ENCODE assay signal across 8 cellular contexts in genomic region chr17:42531455-42532354, GRCh38. TPM values are rescaled to one million over a fixed set of nuclear protein-coding genes. Genes with fewer than 3 reads are reported as not detected.
DNase-seq lines count a peak whose midpoint lies in the region; ATAC-seq, FAIRE-seq and TF ChIP-seq lines count a peak whose summit lies in the region.

No MANE protein-coding gene starts in this region.

- peak overlapping the region; percentile 61 for H3K4me3 Mint-ChIP-seq in progenitor cell of endocrine pancreas (ENCODE audit: low read depth)

- H3K36me3 ChIP-seq in adrenal gland (replicated peaks in 1 of 2), result no peaks in the 10 kb centered on the region

- no peaks in the 10 kb centered on the region for H3K36me3 Mint-ChIP-seq in progenitor cell of endocrine pancreas (ENCODE audit: insufficient read depth)

- peak overlapping the region in 4 of 5 donors; percentile 69 to 95 (median 75) for H3K27ac ChIP-seq in adrenal gland

- no peaks in the 10 kb centered on the region for H3K9me3 ChIP-seq in adrenal gland (replicated peaks in 1 of 3)

- no peaks in the 10 kb centered on the region for H3K27me3 ChIP-seq in adrenal gland

- WGBS in adrenal gland, 4 donors, result 11 to 28% (median 21%) methylated on average over 15 to 60 of the region's 60 CpGs

- TF ChIP-seq CTCF in D721Med (IDR thresholded peaks at IDR 0.05; ENCODE audit: insufficient read depth, missing control alignments) (peak; percentile 25), adrenal gland (IDR thresholded peaks at IDR 0.05) (peak in 4 of 6 experiments; percentile 48 to 70 (median 60)), progenitor cell of endocrine pancreas (IDR thresholded peaks at IDR 0.05; ENCODE audit: unreplicated experiment) (peak; percentile 54)

- no peaks in the 10 kb centered on the region for H3K9me3 Mint-ChIP-seq in progenitor cell of endocrine pancreas (ENCODE audit: low read depth)

- ATAC-seq in left ventricle myocardium superior (peak; percentile 44), GM21447 (IDR thresholded peaks at IDR 0.05; ENCODE audit: unreplicated experiment) (no peak)

- H3K4me1 ChIP-seq in adrenal gland (replicated peaks in 1 of 2), result peaks cover 10 to 27% of the 10 kb centered on the region in 2 donors

- no peak for DNase-seq in D721Med (ENCODE audit: insufficient read length, low spot score)
- peak; percentile 61 for DNase-seq in HuH-7 (ENCODE audit: low spot score)
- peak; percentile 64 for DNase-seq in SK-N-DZ (ENCODE audit: low spot score)
- peak in 6 of 7 donors; percentile 64 to 85 (median 75) for DNase-seq in adrenal gland
- DNase-seq in left ventricle myocardium superior, result peak; percentile 86
- peak; percentile 42 for DNase-seq in progenitor cell of endocrine pancreas (ENCODE audit: low spot score, unreplicated experiment)
- no peak for DNase-seq in cortex of kidney (lab: John Stamatoyannopoulos, UW)

- H3K4me3 ChIP-seq in adrenal gland, result peak overlapping the region in 2 of 4 donors; percentile 24 to 63

- no peak for FAIRE-seq in D721Med (lab: Jason Lieb, UNC)

- peak; percentile 21 to 66 for TF ChIP-seq POLR2A in adrenal gland (IDR thresholded peaks at IDR 0.05)

- H3K27ac Mint-ChIP-seq in progenitor cell of endocrine pancreas, result peak overlapping the region; percentile 93

- H3K4me1 Mint-ChIP-seq in progenitor cell of endocrine pancreas (ENCODE audit: low read depth), result peaks cover 28% of the 10 kb centered on the region

- peaks cover 6% of the 10 kb centered on the region for H3K27me3 Mint-ChIP-seq in progenitor cell of endocrine pancreas

- intact Hi-C loops in adrenal gland (cut with DNase I) (no loop called here), left ventricle myocardium superior (cut with micrococcal nuclease) (no loop called here)

RNA-seq across cellular contexts. Expression of gene NAGLU, which starts 4.3 kb away (rescaled TPM):
- polyA plus RNA-seq in SK-N-DZ (2014; cell fraction: cytosol; rRNA removed), result 44.3 and 63.8 TPM in 2 replicates
- polyA plus RNA-seq in SK-N-DZ (2014; cell fraction: nucleus; rRNA removed), result 96.3 and 104 TPM in 2 replicates
- 100 to 1,000 TPM in 1 of 8 donors, 10 to 100 TPM in 7; 44.9 to 115 (median 66.1) TPM for total RNA-seq in adrenal gland
- polyA plus RNA-seq in adrenal gland, result 10 to 100 TPM; 12.4 to 47.4 (median 39.5) TPM
- total RNA-seq in left ventricle myocardium superior, result 8.3 TPM
- 19.0 and 22.9 TPM in 2 replicates for total RNA-seq in progenitor cell of endocrine pancreas

RNA-seq across cellular contexts. Expression of gene HSD17B1, which starts 21.0 kb away (rescaled TPM):
- polyA plus RNA-seq in SK-N-DZ (2014; cell fraction: cytosol; rRNA removed), result 0.33 and 1.2 TPM in 2 replicates
- 0.76 and 1.3 TPM in 2 replicates for polyA plus RNA-seq in SK-N-DZ (2014; cell fraction: nucleus; rRNA removed)
- total RNA-seq in adrenal gland (1 to 10 TPM in 7 of 8 donors, under 1 TPM in 1; 0.60 to 3.0 (median 2.1) TPM), left ventricle myocardium superior (1.4 TPM), progenitor cell of endocrine pancreas (1.4 and 2.4 TPM in 2 replicates)
- 1 to 10 TPM in 2 of 3 donors, under 1 TPM in 1; 0.22 to 7.6 (median 3.6) TPM for polyA plus RNA-seq in adrenal gland

RNA-seq across cellular contexts. Expression of gene COASY, which starts 30.2 kb away (rescaled TPM):
- polyA plus RNA-seq in SK-N-DZ (2014; cell fraction: cytosol; rRNA removed), result 33.3 and 40.2 TPM in 2 replicates
- 89.3 TPM in 2 replicates for polyA plus RNA-seq in SK-N-DZ (2014; cell fraction: nucleus; rRNA removed)
- total RNA-seq in adrenal gland (100 to 1,000 TPM in 4 of 8 donors, 10 to 100 TPM in 4; 55.9 to 148 (median 91.8) TPM), left ventricle myocardium superior (45.2 TPM), progenitor cell of endocrine pancreas (60.0 and 66.9 TPM in 2 replicates)
- 100 to 1,000 TPM in 2 of 3 donors, 10 to 100 TPM in 1; 65.5 to 192 (median 130) TPM for polyA plus RNA-seq in adrenal gland

RNA-seq across cellular contexts. Expression of gene MLX, which starts 35.2 kb away (rescaled TPM):
- 26.7 and 32.4 TPM in 2 replicates for polyA plus RNA-seq in SK-N-DZ (2014; cell fraction: cytosol; rRNA removed)
- 75.7 and 102 TPM in 2 replicates for polyA plus RNA-seq in SK-N-DZ (2014; cell fraction: nucleus; rRNA removed)
- total RNA-seq in adrenal gland, result 10 to 100 TPM; 34.2 to 58.8 (median 47.1) TPM
- polyA plus RNA-seq in adrenal gland, result 10 to 100 TPM; 46.0 to 95.0 (median 52.6) TPM
- 72.3 TPM for total RNA-seq in left ventricle myocardium superior
- 26.8 and 33.7 TPM in 2 replicates for total RNA-seq in progenitor cell of endocrine pancreas

RNA-seq across cellular contexts. Expression of gene PSMC3IP, which starts 45.8 kb away (rescaled TPM):
- 49.3 and 53.6 TPM in 2 replicates for polyA plus RNA-seq in SK-N-DZ (2014; cell fraction: cytosol; rRNA removed)
- 83.5 and 85.1 TPM in 2 replicates for polyA plus RNA-seq in SK-N-DZ (2014; cell fraction: nucleus; rRNA removed)
- total RNA-seq in adrenal gland, result 1 to 10 TPM in 7 of 8 donors, not detected in 1; 1.2 to 2.3 (median 1.8) TPM
- 1 to 10 TPM; 3.1 to 3.9 (median 3.5) TPM for polyA plus RNA-seq in adrenal gland
- total RNA-seq in left ventricle myocardium superior, result 3.1 TPM
- 18.1 and 19.6 TPM in 2 replicates for total RNA-seq in progenitor cell of endocrine pancreas

Comparison
In these comparisons a context has a peak if more than half of its experiments do, and no peak if none do; other contexts are left out.
1. DNase-seq: peak in HuH-7 (single experiment), SK-N-DZ (single experiment), adrenal gland (6 of 7), left ventricle myocardium superior (single experiment) and progenitor cell of endocrine pancreas (single experiment); none in D721Med (single experiment) and cortex of kidney (single experiment).
2. Peak in every context shown above with its lines, with median percentiles within 50 percentile points of each other: CTCF ChIP-seq.